In the genomic region with DNA sequence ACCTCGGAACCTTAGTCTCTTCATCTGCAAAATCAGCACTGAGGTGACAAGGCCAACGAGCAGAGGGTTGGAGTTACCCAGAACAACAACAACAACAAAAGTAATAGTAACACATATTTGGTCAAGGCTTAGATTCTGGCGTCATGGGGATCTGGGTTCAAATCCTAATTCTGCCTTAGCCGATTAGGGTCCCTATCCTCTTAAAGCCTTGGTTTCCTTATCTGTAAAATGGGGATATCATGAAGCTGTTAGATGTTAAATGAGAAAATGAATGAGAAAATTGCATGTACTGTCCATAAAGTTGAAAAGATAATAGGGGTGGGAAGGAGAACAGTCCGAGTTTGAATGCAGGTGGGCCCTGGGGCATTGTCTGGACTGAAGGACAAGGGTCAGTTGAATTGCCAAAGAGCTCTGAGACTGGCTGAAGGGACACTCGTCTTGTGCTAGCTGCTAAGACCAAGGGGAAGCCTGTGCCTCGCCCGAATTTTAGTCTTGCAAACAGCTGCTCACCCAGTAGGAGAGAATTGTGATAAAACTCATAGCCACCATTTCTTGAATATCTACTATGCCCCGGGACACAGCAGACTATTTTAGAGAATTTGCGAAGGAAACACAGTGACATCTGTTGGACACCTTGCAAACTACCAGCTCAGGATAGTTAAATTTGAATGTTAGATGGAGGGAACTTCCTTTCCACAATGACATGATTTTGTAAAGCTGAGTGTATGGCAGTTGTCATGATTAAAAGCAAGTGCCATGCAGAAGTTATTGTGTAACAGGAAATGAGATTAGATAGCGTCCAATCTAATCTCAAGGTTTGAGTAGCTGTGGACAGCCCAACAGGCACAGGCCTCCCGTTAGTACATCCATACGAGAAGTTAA, we compare ENCODE assay signal across 9 cellular contexts. TPM values are rescaled to one million over a fixed set of nuclear protein-coding genes. Genes with fewer than 3 reads are reported as not detected.
DNase-seq lines count a peak whose midpoint lies in the region; ATAC-seq, FAIRE-seq and TF ChIP-seq lines count a peak whose summit lies in the region.
"Had no signal": no experiment of that assay in that cellular context is flagged by ENCODE, and none has a peak within 500 bp of the region (broad histone marks: within the 10 kb centered on the region; RNA-seq: fewer than 3 reads in every experiment).

No MANE protein-coding gene starts in this region.

- FAIRE-seq in HTR-8/SVneo (lab: Jason Lieb, UNC), result peak; percentile 74

- no peaks in the 10 kb centered on the region for H3K79me2 ChIP-seq in OCI-LY1 (ENCODE audit: insufficient read depth, low read length)

- TF ChIP-seq CTCF in OCI-LY1 (IDR thresholded peaks at IDR 0.05; ENCODE audit: low read length) (peak; percentile 89), heart left ventricle (IDR thresholded peaks at IDR 0.05) (peak; percentile 61 to 82 (median 75))

- intact Hi-C loops in heart left ventricle (cut with DNase I), result loop anchor here (1.0 to 10.0 kb wide), 16 partner anchors 114 to 391 kb away; a partner anchor contains a TSS

- H3K4me1 ChIP-seq in OCI-LY1 (ENCODE audit: insufficient read depth, low read length, severe bottlenecking), result peaks cover 11% of the 10 kb centered on the region
- H3K4me1 ChIP-seq in heart left ventricle, result no peaks in the 10 kb centered on the region

- 36 to 38% (median 37%) methylated on average over 13 of the region's 13 CpGs for WGBS in heart left ventricle, 4 donors

- no peak overlapping the region for H2AFZ ChIP-seq in OCI-LY1 (ENCODE audit: low read length)

- H3K9me3 Mint-ChIP-seq in activated naive CD4-positive, alpha-beta T cell treated with anti-CD3 and anti-CD28 coated beads, Interleukin-2, amount 50 U/mL, for 72 hours, result no peaks in the 10 kb centered on the region
- H3K9me3 Mint-ChIP-seq: activated naive CD4-positive, alpha-beta T cell treated with anti-CD3 and anti-CD28 coated beads, Interleukin-2, amount 50 U/mL, for 24 hours had no signal

- no peaks in the 10 kb centered on the region for H4K20me1 ChIP-seq in OCI-LY1 (ENCODE audit: insufficient read depth, low read length)

- H3K36me3 ChIP-seq in OCI-LY1 (ENCODE audit: insufficient read depth, low read length) (no peaks in the 10 kb centered on the region), heart left ventricle (no peaks in the 10 kb centered on the region)

- DNase-seq in G401 (ENCODE audit: low spot score) (peak; percentile 77), HTR-8/SVneo (ENCODE audit: insufficient read length, low spot score) (peak; percentile 78), heart left ventricle (peak in 2 of 5 donors; percentile 21 to 33), retina (peak; percentile 48)
- peak in 1 of 2 donors; percentile 20 for DNase-seq in activated naive CD4-positive, alpha-beta T cell treated with anti-CD3 and anti-CD28 coated beads, Interleukin-2, amount 50 U/mL, for 72 hours (ENCODE audit: low spot score in 2 of 2)

- H3K9me2 ChIP-seq in OCI-LY1 (ENCODE audit: low read depth, low read length), result no peaks in the 10 kb centered on the region

- no peaks in the 10 kb centered on the region for H3F3A ChIP-seq in OCI-LY1 (ENCODE audit: insufficient read depth, low read length)

- H3K4me2 ChIP-seq in OCI-LY1 (ENCODE audit: low read length), result no peak overlapping the region

- H3K27ac ChIP-seq in OCI-LY1 (ENCODE audit: low read depth, low read length, poor library complexity, severe bottlenecking), result no peak overlapping the region
- H3K27ac ChIP-seq in heart left ventricle, result no peak overlapping the region

- no peak overlapping the region for H3K9ac ChIP-seq in OCI-LY1 (ENCODE audit: low read length)

- H3K4me3 ChIP-seq in OCI-LY1 (ENCODE audit: low read depth, low read length, poor library complexity, severe bottlenecking), result no peak overlapping the region
- H3K4me3 ChIP-seq in heart left ventricle, result no peak overlapping the region

- H3K27me3 ChIP-seq in OCI-LY1 (ENCODE audit: insufficient read depth, low read length) (no peaks in the 10 kb centered on the region), heart left ventricle (no peaks in the 10 kb centered on the region)

- no peak overlapping the region for H3K27ac Mint-ChIP-seq in activated naive CD4-positive, alpha-beta T cell treated with anti-CD3 and anti-CD28 coated beads, Interleukin-2, amount 50 U/mL, for 72 hours
- H3K27ac Mint-ChIP-seq: activated naive CD4-positive, alpha-beta T cell treated with anti-CD3 and anti-CD28 coated beads, Interleukin-2, amount 50 U/mL, for 24 hours had no signal

- ATAC-seq in activated naive CD4-positive, alpha-beta T cell treated with anti-CD3 and anti-CD28 coated beads, Interleukin-2, amount 50 U/mL, for 72 hours, result peak; percentile 88 to 91
- ATAC-seq in heart left ventricle, result peak; percentile 74 to 85 (median 78)
- no peak for ATAC-seq in GM18873 (IDR thresholded peaks at IDR 0.05; ENCODE audit: low FRiP score, unreplicated experiment)
- ATAC-seq in HG03139 (IDR thresholded peaks at IDR 0.05; ENCODE audit: unreplicated experiment), result no peak

- in situ Hi-C loops in G401 (cut with HindIII; ENCODE audit: low sequenced_read_pairs), result no loop called here

- no peak for TF ChIP-seq POLR2A in heart left ventricle (IDR thresholded peaks at IDR 0.05)

- H3K9me3 ChIP-seq in OCI-LY1 (ENCODE audit: low read length) (no peaks in the 10 kb centered on the region), heart left ventricle (no peaks in the 10 kb centered on the region)

- H3K36me3 Mint-ChIP-seq in activated naive CD4-positive, alpha-beta T cell treated with anti-CD3 and anti-CD28 coated beads, Interleukin-2, amount 50 U/mL, for 72 hours, result no peaks in the 10 kb centered on the region
- H3K36me3 Mint-ChIP-seq: activated naive CD4-positive, alpha-beta T cell treated with anti-CD3 and anti-CD28 coated beads, Interleukin-2, amount 50 U/mL, for 24 hours had no signal

RNA-seq across cellular contexts. Expression of a gene that starts 6.8 kb away (rescaled TPM):
- not detected in 2 replicates for total RNA-seq in G401 (2014; rRNA removed; shearing (Covaris generic))
- total RNA-seq in activated naive CD4-positive, alpha-beta T cell treated with anti-CD3 and anti-CD28 coated beads, Interleukin-2, amount 50 U/mL, for 72 hours, result not detected
- total RNA-seq in heart left ventricle, result not detected
- under 1 TPM in 1 of 2 donors, not detected in 1; 0.03 TPM for polyA plus RNA-seq in heart left ventricle

RNA-seq across cellular contexts. Expression of a gene that starts 44.7 kb away (rescaled TPM):
- 22.2 and 37.1 TPM in 2 replicates for total RNA-seq in G401 (2014; rRNA removed; shearing (Covaris generic))
- total RNA-seq in activated naive CD4-positive, alpha-beta T cell treated with anti-CD3 and anti-CD28 coated beads, Interleukin-2, amount 50 U/mL, for 72 hours, result 10 to 100 TPM; 16.9 to 19.9 TPM
- total RNA-seq in heart left ventricle, result 10 to 100 TPM in 3 of 9 donors, 1 to 10 TPM in 6; 7.2 to 16.0 (median 9.2) TPM
- polyA plus RNA-seq in heart left ventricle, result 10 to 100 TPM in 1 of 2 donors, 1 to 10 TPM in 1; 5.9 to 16.3 TPM

Comparison
In these comparisons a context has a peak if more than half of its experiments do, and no peak if none do; other contexts are left out.
1. ATAC-seq: peak in activated naive CD4-positive, alpha-beta T cell treated with anti-CD3 and anti-CD28 coated beads, Interleukin-2, amount 50 U/mL, for 72 hours (2 of 2) and heart left ventricle (4 of 4); none in GM18873 (single experiment) and HG03139 (single experiment).